Comparison of ENCODE assay signal across 12 cellular contexts in genomic region chr10:79491171-79491835, GRCh38. TPM values are rescaled to one million over a fixed set of nuclear protein-coding genes. Genes with fewer than 3 reads are reported as not detected.
A peak's percentile ranks its signal among the peaks of the same experiment; 100 is the strongest.
DNase-seq lines count a peak whose midpoint lies in the region; ATAC-seq and TF ChIP-seq lines count a peak whose summit lies in the region.
"Had no signal": no experiment of that assay in that cellular context is flagged by ENCODE, and none has a peak within 500 bp of the region (broad histone marks: within the 10 kb centered on the region; RNA-seq: fewer than 3 reads in every experiment).

No MANE protein-coding gene starts in this region.

- H3K36me3 Mint-ChIP-seq in Calu3 (ENCODE audit: insufficient read depth, unreplicated experiment) (no peaks in the 10 kb centered on the region), GM23338 (ENCODE audit: low read depth) (no peaks in the 10 kb centered on the region)

- BruUV-seq in Calu3 (replicated peaks; lab: Mats Ljungman, UMichigan): no TSS peak

- H3K9me2 ChIP-seq in GM23338 (ENCODE audit: insufficient read depth): no peaks in the 10 kb centered on the region

- ATAC-seq in GM23338 (peak; percentile 42), left lobe of liver (peak; percentile 11)
- ATAC-seq: activated naive CD8-positive, alpha-beta T cell treated with anti-CD3 and anti-CD28 coated beads, Interleukin-2, amount 50 U/mL, for 24 hours had no signal

- H3K27me3 ChIP-seq in GM23338 (ENCODE audit: insufficient read depth): no peaks in the 10 kb centered on the region
- H3K27me3 ChIP-seq in SJCRH30: no peaks in the 10 kb centered on the region
- H3K27me3 ChIP-seq in ascending aorta: no peaks in the 10 kb centered on the region

- no peak overlapping the region for H3K27ac ChIP-seq in GM23338 (ENCODE audit: low read depth)
- peak overlapping the region; percentile 75 for H3K27ac ChIP-seq in SJCRH30
- H3K27ac ChIP-seq in RWPE1: no peak overlapping the region
- H3K27ac ChIP-seq in ascending aorta: no peak overlapping the region
- H3K27ac ChIP-seq: neutrophil had no signal

- H3F3A ChIP-seq in GM23338 (replicated peaks; ENCODE audit: low read depth): no peaks in the 10 kb centered on the region

- CTCF ChIA-PET in Calu3 (lab: Charles Lee) (no interaction called here), RWPE1 (lab: Yijun Ruan, JAX) (interaction anchor here (0.7 kb wide), 1 partner anchor 50 kb away, joined by 3 read pairs; no protein-coding TSS in a partner anchor)

- H3K4me1 Mint-ChIP-seq in Calu3 (ENCODE audit: low read depth, unreplicated experiment) (peaks cover 13% of the 10 kb centered on the region), GM23338 (peaks cover 14% of the 10 kb centered on the region)
- H3K4me1 Mint-ChIP-seq: activated naive CD8-positive, alpha-beta T cell treated with anti-CD3 and anti-CD28 coated beads, Interleukin-2, amount 50 U/mL, for 24 hours had no signal

- H3K36me3 ChIP-seq in GM23338 (ENCODE audit: insufficient read depth): no peaks in the 10 kb centered on the region
- no peaks in the 10 kb centered on the region for H3K36me3 ChIP-seq in SJCRH30
- H3K36me3 ChIP-seq in ascending aorta: no peaks in the 10 kb centered on the region
- H3K36me3 ChIP-seq: neutrophil had no signal

- H3K4me3 ChIP-seq in GM23338 (no peak overlapping the region), SJCRH30 (no peak overlapping the region), ascending aorta (no peak overlapping the region)

- no peaks in the 10 kb centered on the region for H3K9me3 ChIP-seq in SJCRH30 (replicated peaks)
- no peaks in the 10 kb centered on the region for H3K9me3 ChIP-seq in ascending aorta
- H3K9me3 ChIP-seq: neutrophil had no signal

- peak overlapping the region; percentile 86; the same call in 1 of the 2 replicates for H2AFZ ChIP-seq in GM23338

- intact Hi-C loops in Calu3 (cut with micrococcal nuclease; ENCODE audit: unreplicated experiment): no loop called here
- intact Hi-C loops in ascending aorta (cut with DNase I): no loop called here

- no peaks in the 10 kb centered on the region for H3K4me1 ChIP-seq in GM23338 (ENCODE audit: insufficient read depth)
- H3K4me1 ChIP-seq in SJCRH30: peaks cover 80% of the 10 kb centered on the region
- peaks cover 4 to 10% of the 10 kb centered on the region in 2 donors for H3K4me1 ChIP-seq in ascending aorta

- POLR2A ChIA-PET in RWPE1 (lab: Yijun Ruan, JAX; ENCODE audit: low non-redundant PET): no interaction called here

- DNase-seq in Calu3 (peak; percentile 33), GM23338 (ENCODE audit: low spot score) (peak; percentile 34), SJCRH30 (no peak), left lobe of liver (ENCODE audit: low spot score) (no peak), NCI-H2029 (lab: John Stamatoyannopoulos, UW) (no peak), COLO668 (lab: John Stamatoyannopoulos, UW; ENCODE audit: unreplicated experiment) (no peak), RWPE1 (ENCODE audit: low spot score) (no peak), ascending aorta (ENCODE audit: low spot score in 2 of 2) (no peak)
- DNase-seq: activated CD8-positive, alpha-beta memory T cell treated with anti-CD3 and anti-CD28 coated beads for 24 hours; activated naive CD8-positive, alpha-beta T cell treated with anti-CD3 and anti-CD28 coated beads, Interleukin-2, amount 50 U/mL, for 24 hours; stimulated activated CD4-positive, alpha-beta T cell treated with anti-CD3 and anti-CD28 coated beads, Interleukin-4, amount 100 ng/mL, for 4 hours had no signal

- no peak overlapping the region for H3K4me2 ChIP-seq in GM23338

- no peaks in the 10 kb centered on the region for H3K79me2 ChIP-seq in GM23338 (replicated peaks; ENCODE audit: insufficient read depth)

- H3K4me3 Mint-ChIP-seq in Calu3 (ENCODE audit: low read depth, unreplicated experiment): no peak overlapping the region
- no peak overlapping the region for H3K4me3 Mint-ChIP-seq in GM23338
- H3K4me3 Mint-ChIP-seq: activated naive CD8-positive, alpha-beta T cell treated with anti-CD3 and anti-CD28 coated beads, Interleukin-2, amount 50 U/mL, for 24 hours had no signal

- no peaks in the 10 kb centered on the region for H4K20me1 ChIP-seq in GM23338 (replicated peaks; ENCODE audit: insufficient read depth)

- H3K27ac Mint-ChIP-seq in Calu3 (ENCODE audit: unreplicated experiment) (no peak overlapping the region), GM23338 (no peak overlapping the region)
- H3K27ac Mint-ChIP-seq: activated naive CD8-positive, alpha-beta T cell treated with anti-CD3 and anti-CD28 coated beads, Interleukin-2, amount 50 U/mL, for 24 hours had no signal

- TF ChIP-seq CTCF in Calu3 (IDR thresholded peaks at IDR 0.05; ENCODE audit: unreplicated experiment) (no peak), GM23338 (conservative IDR thresholded peaks at IDR 0.05; ENCODE audit: low read depth in 2 of 2) (peak in 1 of 2 experiments; percentile 43; a peak in 3 of 4 replicates), RWPE1 (conservative IDR thresholded peaks at IDR 0.05; ENCODE audit: low read depth) (no peak), ascending aorta (IDR thresholded peaks at IDR 0.05) (no peak)

- H3K9me3 Mint-ChIP-seq in Calu3 (ENCODE audit: low read depth, unreplicated experiment) (no peaks in the 10 kb centered on the region), GM23338 (peaks cover 11% of the 10 kb centered on the region)
- H3K9me3 Mint-ChIP-seq: activated naive CD8-positive, alpha-beta T cell treated with anti-CD3 and anti-CD28 coated beads, Interleukin-2, amount 50 U/mL, for 24 hours had no signal

- H3K27me3 Mint-ChIP-seq in Calu3 (ENCODE audit: unreplicated experiment) (peaks cover 80% of the 10 kb centered on the region), GM23338 (ENCODE audit: insufficient read depth, low read depth, poor library complexity) (peaks cover 18% of the 10 kb centered on the region)
- H3K27me3 Mint-ChIP-seq: activated naive CD8-positive, alpha-beta T cell treated with anti-CD3 and anti-CD28 coated beads, Interleukin-2, amount 50 U/mL, for 24 hours had no signal

TF ChIP-seq in GM23338, 12 proteins besides CTCF, POLR2A, EP300 and RAD21 (continues in another document):
- TF ChIP-seq EZH2 (IDR thresholded peaks at IDR 0.05; ENCODE audit: low read depth, unreplicated experiment): no peak
- TF ChIP-seq ZNF331 (CRISPR knock-in tag; IDR thresholded peaks at IDR 0.05; ENCODE audit: low read depth): no peak
- no peak for TF ChIP-seq JUNB (IDR thresholded peaks at IDR 0.05; ENCODE audit: unreplicated experiment)
- TF ChIP-seq NANOG (IDR thresholded peaks at IDR 0.05; ENCODE audit: borderline replicate concordance): no peak
- TF ChIP-seq ETS1 (IDR thresholded peaks at IDR 0.05): no peak
- TF ChIP-seq REST (IDR thresholded peaks at IDR 0.05; ENCODE audit: unreplicated experiment): no peak

RNA-seq across cellular contexts. Expression of gene EIF5AL1, which starts 21.0 kb away (rescaled TPM):
- total RNA-seq in Calu3 (2022) (0.19 and 0.20 TPM in 2 replicates), left lobe of liver (0.48 TPM), ascending aorta (0.21 TPM)
- 2.0 and 2.1 TPM in 2 replicates for total RNA-seq in GM23338 (2014; rRNA removed; shearing (Covaris generic))
- polyA plus RNA-seq in GM23338 (2016; fragmentation: Nextera tagmentation; extraction: Ambion mirVana): 20.4 and 21.4 TPM in 2 replicates
- total RNA-seq in SJCRH30 (2014; rRNA removed; shearing (Covaris generic)): 0.58 and 0.73 TPM in 2 replicates

RNA-seq across cellular contexts. Expression of gene ZCCHC24, which starts 45.9 kb away (rescaled TPM):
- total RNA-seq in Calu3 (2022) (0.98 and 1.4 TPM in 2 replicates), left lobe of liver (30.5 TPM), ascending aorta (180 TPM)
- total RNA-seq in GM23338 (2014; rRNA removed; shearing (Covaris generic)): 7.2 and 10.1 TPM in 2 replicates
- 2.0 and 2.9 TPM in 2 replicates for polyA plus RNA-seq in GM23338 (2016; fragmentation: Nextera tagmentation; extraction: Ambion mirVana)
- 53.1 and 53.7 TPM in 2 replicates for total RNA-seq in SJCRH30 (2014; rRNA removed; shearing (Covaris generic))

Comparison
In these comparisons a context has a peak if more than half of its experiments do, and no peak if none do; other contexts are left out.
1. DNase-seq: peak in Calu3 (single experiment) and GM23338 (single experiment); none in SJCRH30 (0 of 2), left lobe of liver (single experiment), NCI-H2029 (single experiment), COLO668 (single experiment), RWPE1 (single experiment) and ascending aorta (0 of 2).